27 cellular contexts compared by ENCODE assay signal in genomic region chr10:76328348-76328747, GRCh38.
"Had no signal": no experiment of that assay in that cellular context is flagged by ENCODE, and none has a peak within 500 bp of the region (broad histone marks: within the 10 kb centered on the region; RNA-seq: fewer than 3 reads in every experiment).

No MANE protein-coding gene starts in this region.

- H3K4me3 ChIP-seq: esophagus squamous epithelium, gastroesophageal sphincter had no signal

- H3K27me3 ChIP-seq: brain microvascular endothelial cell, esophagus squamous epithelium, gastroesophageal sphincter had no signal

- H3K9me3 ChIP-seq: esophagus squamous epithelium, gastroesophageal sphincter had no signal

- DNase-seq: activated CD4-positive, alpha-beta memory T cell treated with anti-CD3 and anti-CD28 coated beads for 36 hours; activated CD4-positive, alpha-beta T cell treated with anti-CD3 and anti-CD28 coated beads for 36 hours; activated CD4-positive, alpha-beta T cell treated with anti-CD3 and anti-CD28 coated beads, Interleukin-2, amount 10 ng/mL, durations not matched to agents 24 days and 14 days; activated CD4-positive, CD25-positive, alpha-beta regulatory T cell; activated CD4-positive, CD25-positive, alpha-beta regulatory T cell treated with anti-CD3 and anti-CD28 coated beads, Interleukin-2, amount 50 U/mL, for 72 hours; activated CD8-positive, alpha-beta memory T cell treated with anti-CD3 and anti-CD28 coated beads, Interleukin-2, amount 10 ng/mL, durations not matched to agents 7 days and 5 days; activated CD8-positive, alpha-beta memory T cell treated with anti-CD3 and anti-CD28 coated beads, Interleukin-2, amount 50 U/mL, for 4 hours; activated CD8-positive, alpha-beta T cell treated with anti-CD3 and anti-CD28 coated beads, Interleukin-2, amount 10 ng/mL, durations not matched to agents 7 days and 5 days; activated gamma-delta T cell; activated naive CD4-positive, alpha-beta T cell; activated naive CD4-positive, alpha-beta T cell treated with anti-CD3 and anti-CD28 coated beads, Interleukin-2, amount 10 ng/mL, durations not matched to agents 7 days and 5 days; activated naive CD8-positive, alpha-beta T cell treated with anti-CD3 and anti-CD28 coated beads, Interleukin-2, amount 10 ng/mL, durations not matched to agents 7 days and 5 days; activated T-cell treated with anti-CD3 and anti-CD28 coated beads, Interleukin-2, amount 50 U/mL, for 24 hours; activated T-cell treated with anti-CD3 and anti-CD28 coated beads, Interleukin-2, amount 50 U/mL, for 72 hours; anterior cingulate cortex; brain microvascular endothelial cell; caudate nucleus; cortex of kidney; dermis blood vessel endothelial cell; effector CD4-positive, alpha-beta T cell; effector memory CD8-positive, alpha-beta T cell; esophagus squamous epithelium; foreskin melanocyte; T-helper 2 cell had no signal

- H3K27ac ChIP-seq: brain microvascular endothelial cell, esophagus squamous epithelium, gastroesophageal sphincter had no signal

- H3K36me3 ChIP-seq: brain microvascular endothelial cell, esophagus squamous epithelium, gastroesophageal sphincter had no signal

- FAIRE-seq: colon had no signal

- ATAC-seq: activated CD4-positive, alpha-beta T cell treated with anti-CD3 and anti-CD28 coated beads for 36 hours; activated CD8-positive, alpha-beta memory T cell treated with anti-CD3 and anti-CD28 coated beads, Interleukin-2, amount 10 ng/mL, durations not matched to agents 7 days and 5 days; activated CD8-positive, alpha-beta T cell treated with anti-CD3 and anti-CD28 coated beads, Interleukin-2, amount 10 ng/mL, durations not matched to agents 7 days and 5 days; activated naive CD4-positive, alpha-beta T cell treated with anti-CD3 and anti-CD28 coated beads, Interleukin-2, amount 50 U/mL, for 72 hours; activated T-cell treated with anti-CD3 and anti-CD28 coated beads, Interleukin-2, amount 50 U/mL, for 72 hours; effector memory CD8-positive, alpha-beta T cell; gastroesophageal sphincter had no signal
